In genomic region chr6:14875678-14876063, GRCh38 we compare ENCODE assay signal across 11 cellular contexts.
A peak's percentile ranks its signal among the peaks of the same experiment; 100 is the strongest.
DNase-seq lines count a peak whose midpoint lies in the region; ATAC-seq and TF ChIP-seq lines count a peak whose summit lies in the region.
"Had no signal": no experiment of that assay in that cellular context is flagged by ENCODE, and none has a peak within 500 bp of the region (broad histone marks: within the 10 kb centered on the region; RNA-seq: fewer than 3 reads in every experiment).

No MANE protein-coding gene starts in this region.

- peak overlapping the region; percentile 75 for H3K27ac Mint-ChIP-seq in activated CD8-positive, alpha-beta memory T cell treated with anti-CD3 and anti-CD28 coated beads, Interleukin-2, amount 10 ng/mL, durations not matched to agents 7 days and 5 days
- H3K27ac Mint-ChIP-seq in immature natural killer cell (peak overlapping the region in 4 of 6 donors; percentile 2 to 27 (median 12)), Caco-2 (ENCODE audit: unreplicated experiment) (no peak overlapping the region)

- no peaks in the 10 kb centered on the region for H3K36me3 ChIP-seq in Caco-2 (ENCODE audit: control insufficient read depth, insufficient read depth, low read length)

- intact Hi-C loops in Caco-2 (cut with micrococcal nuclease; ENCODE audit: unreplicated experiment) = no loop called here

- POLR2A ChIA-PET in Caco-2 (lab: Charles Lee) = no interaction called here

- no TSS peak for BruUV-seq in Caco-2 (replicated peaks; lab: Mats Ljungman, UMichigan)

- H3K4me3 Mint-ChIP-seq in activated CD8-positive, alpha-beta memory T cell treated with anti-CD3 and anti-CD28 coated beads, Interleukin-2, amount 10 ng/mL, durations not matched to agents 7 days and 5 days = no peak overlapping the region
- H3K4me3 Mint-ChIP-seq in immature natural killer cell = peak overlapping the region in 1 of 5 donors; percentile 6
- no peak overlapping the region for H3K4me3 Mint-ChIP-seq in Caco-2 (ENCODE audit: unreplicated experiment)

- TF ChIP-seq CTCF in Caco-2 (IDR thresholded peaks at IDR 0.05; ENCODE audit: insufficient read depth in 1 of 2, low read depth in 1 of 2, low read length in 1 of 2, severe bottlenecking in 1 of 2, unreplicated experiment in 1 of 2) = no peak

- DNase-seq in activated CD8-positive, alpha-beta memory T cell treated with anti-CD3 and anti-CD28 coated beads, Interleukin-2, amount 10 ng/mL, durations not matched to agents 7 days and 5 days = peak; percentile 53
- DNase-seq in activated CD8-positive, alpha-beta memory T cell treated with anti-CD3 and anti-CD28 coated beads, Interleukin-2, amount 50 U/mL, for 4 hours = no peak
- DNase-seq in immature natural killer cell = no peak
- no peak for DNase-seq in Caco-2
- DNase-seq in NCI-H446 (lab: John Stamatoyannopoulos, UW) = no peak
- DNase-seq: erythroblast; psoas muscle; stimulated activated CD8-positive, alpha-beta memory T cell treated with anti-CD3 and anti-CD28 coated beads, Interleukin-4, amount 100 ng/mL, for 48 hours had no signal

- H3K9me3 ChIP-seq in Caco-2 = no peaks in the 10 kb centered on the region
- H3K9me3 ChIP-seq: psoas muscle had no signal

- peak; percentile 57 for ATAC-seq in activated CD8-positive, alpha-beta memory T cell treated with anti-CD3 and anti-CD28 coated beads, Interleukin-2, amount 10 ng/mL, durations not matched to agents 7 days and 5 days
- ATAC-seq in GM21515 (IDR thresholded peaks at IDR 0.05; ENCODE audit: unreplicated experiment) (peak; percentile 54), HG03280 (IDR thresholded peaks at IDR 0.05; ENCODE audit: unreplicated experiment) (peak; percentile 36), GM19397 (IDR thresholded peaks at IDR 0.05; ENCODE audit: unreplicated experiment) (no peak)
- ATAC-seq: psoas muscle had no signal

- H3K9me3 Mint-ChIP-seq in activated CD8-positive, alpha-beta memory T cell treated with anti-CD3 and anti-CD28 coated beads, Interleukin-2, amount 10 ng/mL, durations not matched to agents 7 days and 5 days (ENCODE audit: low read depth) = no peaks in the 10 kb centered on the region
- H3K9me3 Mint-ChIP-seq in immature natural killer cell (no peaks in the 10 kb centered on the region), Caco-2 (ENCODE audit: unreplicated experiment) (no peaks in the 10 kb centered on the region)

- no peak overlapping the region for H3K4me3 ChIP-seq in Caco-2 (ENCODE audit: low read depth, low read length)
- H3K4me3 ChIP-seq: psoas muscle had no signal

- H3K27me3 ChIP-seq in Caco-2 (replicated peaks; ENCODE audit: control insufficient read depth, insufficient read depth, low read length) = no peaks in the 10 kb centered on the region

- no peaks in the 10 kb centered on the region for H3K4me1 ChIP-seq in Caco-2

- peaks cover 47% of the 10 kb centered on the region for H3K4me1 Mint-ChIP-seq in activated CD8-positive, alpha-beta memory T cell treated with anti-CD3 and anti-CD28 coated beads, Interleukin-2, amount 10 ng/mL, durations not matched to agents 7 days and 5 days
- peaks cover 25 to 29% of the 10 kb centered on the region in 2 donors for H3K4me1 Mint-ChIP-seq in immature natural killer cell
- no peaks in the 10 kb centered on the region for H3K4me1 Mint-ChIP-seq in Caco-2 (ENCODE audit: low read depth, unreplicated experiment)

- no peaks in the 10 kb centered on the region for H3K27me3 Mint-ChIP-seq in activated CD8-positive, alpha-beta memory T cell treated with anti-CD3 and anti-CD28 coated beads, Interleukin-2, amount 10 ng/mL, durations not matched to agents 7 days and 5 days
- H3K27me3 Mint-ChIP-seq in immature natural killer cell (ENCODE audit: low read depth in 3 of 3) = no peaks in the 10 kb centered on the region
- no peaks in the 10 kb centered on the region for H3K27me3 Mint-ChIP-seq in Caco-2 (ENCODE audit: insufficient read depth, unreplicated experiment)

- CTCF ChIA-PET in activated CD8-positive, alpha-beta memory T cell treated with anti-CD3 and anti-CD28 coated beads, Interleukin-2, amount 10 ng/mL, durations not matched to agents 7 days and 5 days (lab: Charles Lee) = interaction anchor here (2.4 kb wide), 1 partner anchor 15 kb away, joined by 6 read pairs; no protein-coding TSS in a partner anchor
- CTCF ChIA-PET in Caco-2 (lab: Charles Lee) = no interaction called here

- peaks cover 3% of the 10 kb centered on the region for H3K36me3 Mint-ChIP-seq in activated CD8-positive, alpha-beta memory T cell treated with anti-CD3 and anti-CD28 coated beads, Interleukin-2, amount 10 ng/mL, durations not matched to agents 7 days and 5 days
- H3K36me3 Mint-ChIP-seq in immature natural killer cell (peaks cover 0 to 4% (median under 1%) of the 10 kb centered on the region in 3 donors), Caco-2 (ENCODE audit: insufficient read depth, unreplicated experiment) (no peaks in the 10 kb centered on the region)
